In genomic region chr3:47405820-47406761, GRCh38 we compare ENCODE assay signal across 16 cellular contexts. TPM values are rescaled to one million over a fixed set of nuclear protein-coding genes. Genes with fewer than 3 reads are reported as not detected.
DNase-seq lines count a peak whose midpoint lies in the region; ATAC-seq, FAIRE-seq and TF ChIP-seq lines count a peak whose summit lies in the region.
"Had no signal": no experiment of that assay in that cellular context is flagged by ENCODE, and none has a peak within 500 bp of the region (broad histone marks: within the 10 kb centered on the region; RNA-seq: fewer than 3 reads in every experiment).

No MANE protein-coding gene starts in this region.

- no peaks in the 10 kb centered on the region for H3K27me3 ChIP-seq in IMR-90 (ENCODE audit: control insufficient read depth, insufficient read depth, low read length)
- no peaks in the 10 kb centered on the region for H3K27me3 ChIP-seq in H1 (replicated peaks in 1 of 4; ENCODE audit: control insufficient read depth in 3 of 4, extremely low read depth in 1 of 4, insufficient read depth in 3 of 4, low read length in 3 of 4)
- H3K27me3 ChIP-seq: ovary had no signal

- intact Hi-C loops in IMR-90 (cut with micrococcal nuclease) = no loop called here

- ATAC-seq in IMR-90 (ENCODE audit: low read depth) (no peak), GM18868 (IDR thresholded peaks at IDR 0.05; ENCODE audit: unreplicated experiment) (no peak)
- no peak for ATAC-seq in stimulated activated memory B cell treated with anti-CD40 and anti-IgM and Interleukin-4, amounts not matched to agents 10 μg/mL and 1 μg/mL and 100 μg/mL, for 72 hours

- no peaks in the 10 kb centered on the region for H3K9me3 ChIP-seq in IMR-90 (ENCODE audit: control insufficient read depth, insufficient read depth, low read length)
- no peaks in the 10 kb centered on the region for H3K9me3 ChIP-seq in H1 (ENCODE audit: insufficient read depth in 2 of 2, low read depth in 1 of 2, low read length in 1 of 2)
- H3K9me3 ChIP-seq: ovary had no signal

- H2AK5ac ChIP-seq in IMR-90 (ENCODE audit: low read depth, low read length) = no peak overlapping the region
- H2AK5ac ChIP-seq in H1 (ENCODE audit: low read depth, low read length) = no peak overlapping the region

- peaks cover 0 to 3% of the 10 kb centered on the region in 2 experiments; a peak in 1 of 4 replicates for H3K79me2 ChIP-seq in H1 (ENCODE audit: control insufficient read depth in 1 of 2, insufficient read depth in 2 of 2, low read length in 2 of 2)

- H2BK20ac ChIP-seq in IMR-90 (ENCODE audit: low read depth, low read length) = no peak overlapping the region
- H2BK20ac ChIP-seq in H1 (ENCODE audit: low read length) = no peak overlapping the region

- H3K9ac ChIP-seq in IMR-90 (ENCODE audit: low read depth, low read length) (no peak overlapping the region), H1 (replicated peaks in 1 of 4; ENCODE audit: extremely low read depth in 1 of 4, low read depth in 3 of 4, low read length in 3 of 4) (no peak overlapping the region)

- H3K4ac ChIP-seq in IMR-90 (ENCODE audit: low read depth, low read length) (no peak overlapping the region), H1 (replicated peaks; ENCODE audit: insufficient read length, low read depth, low read length) (peak overlapping the region; percentile 33)

- no peak overlapping the region for H2AFZ ChIP-seq in IMR-90 (replicated peaks; ENCODE audit: low read length, poor library complexity)
- H2AFZ ChIP-seq in H1 (ENCODE audit: low read length) = no peak overlapping the region
- H2AFZ ChIP-seq: GM23248 had no signal

- TF ChIP-seq CTCF in IMR-90 (conservative IDR thresholded peaks at IDR 0.05; ENCODE audit: low read depth, low read length) = no peak
- no peak for TF ChIP-seq CTCF in H1 (IDR thresholded peaks at IDR 0.05; ENCODE audit: control extremely low read depth in 1 of 3, insufficient read depth in 1 of 3, low read depth in 1 of 3, low read length in 3 of 3)

- H4K5ac ChIP-seq in IMR-90 (ENCODE audit: low read depth, low read length) (no peak overlapping the region), H1 (ENCODE audit: insufficient read length, low read depth, low read length) (no peak overlapping the region)

- H3K27ac ChIP-seq in IMR-90 (ENCODE audit: insufficient read depth, low read length) = no peak overlapping the region
- no peak overlapping the region for H3K27ac ChIP-seq in H1 (ENCODE audit: low read depth, low read length)

- peaks cover 21% of the 10 kb centered on the region for H3K9me1 ChIP-seq in IMR-90 (ENCODE audit: insufficient read depth, low read length)

- TF ChIP-seq RAD21 in IMR-90 (IDR thresholded peaks at IDR 0.05; ENCODE audit: low read length) (no peak), H1 (IDR thresholded peaks at IDR 0.05 in 1 of 2, conservative IDR thresholded peaks at IDR 0.05 in 1 of 2; ENCODE audit: low read depth in 2 of 2, low read length in 2 of 2) (no peak)

- peaks cover 7% of the 10 kb centered on the region for H3K4me1 Mint-ChIP-seq in stimulated activated memory B cell treated with anti-CD40 and anti-IgM and Interleukin-4, amounts not matched to agents 10 μg/mL and 1 μg/mL and 100 μg/mL, for 72 hours
- H3K4me1 Mint-ChIP-seq: activated naive CD4-positive, alpha-beta T cell treated with anti-CD3 and anti-CD28 coated beads, Interleukin-2, amount 50 U/mL, for 24 hours had no signal

- H3K9me3 Mint-ChIP-seq in stimulated activated memory B cell treated with anti-CD40 and anti-IgM and Interleukin-4, amounts not matched to agents 10 μg/mL and 1 μg/mL and 100 μg/mL, for 72 hours = no peaks in the 10 kb centered on the region
- H3K9me3 Mint-ChIP-seq: activated naive CD4-positive, alpha-beta T cell treated with anti-CD3 and anti-CD28 coated beads, Interleukin-2, amount 50 U/mL, for 24 hours had no signal

- 94% methylated on average over 8 of the region's 31 CpGs; no CpG with 5 or more reads in 1 of the 2 experiments for WGBS in IMR-90 (ENCODE audit: extremely low coverage in 2 of 2, insufficient read length in 1 of 2), 2 experiments
- WGBS in H1 (ENCODE audit: extremely low coverage in 1 of 2, insufficient coverage in 1 of 2, insufficient read length in 1 of 2, insufficient replicate concordance in 2 of 2, low coverage in 1 of 2, low lambda C conversion rate in 2 of 2, missing lambda C conversion rate in 1 of 2), 2 experiments = 94% methylated on average over 25 of the region's 31 CpGs; no CpG with 5 or more reads in 1 of the 2 experiments

- no peak for TF ChIP-seq EP300 in H1 (IDR thresholded peaks at IDR 0.05; ENCODE audit: borderline replicate concordance in 1 of 2, low read depth in 2 of 2, low read length in 2 of 2)

- H3K4me2 ChIP-seq in IMR-90 (ENCODE audit: low read depth, low read length) (no peak overlapping the region), H1 (ENCODE audit: insufficient read depth in 1 of 2, low read depth in 2 of 2, low read length in 2 of 2) (no peak overlapping the region)

- peaks cover 11% of the 10 kb centered on the region; the same call in 1 of the 2 replicates for H3K4me1 ChIP-seq in IMR-90 (ENCODE audit: control insufficient read depth, insufficient read depth, low read length)
- no peaks in the 10 kb centered on the region for H3K4me1 ChIP-seq in H1 (replicated peaks in 1 of 4; ENCODE audit: control insufficient read depth in 3 of 4, insufficient read depth in 4 of 4, low read length in 3 of 4)

- no peak overlapping the region for H3K14ac ChIP-seq in IMR-90 (replicated peaks; ENCODE audit: low read depth, low read length)
- no peak overlapping the region for H3K14ac ChIP-seq in H1 (ENCODE audit: insufficient read length)

- peaks cover 40% of the 10 kb centered on the region for H4K20me1 ChIP-seq in IMR-90 (ENCODE audit: insufficient read depth, low read length)
- H4K20me1 ChIP-seq in H1 (replicated peaks in 1 of 2; ENCODE audit: control insufficient read depth in 1 of 2, insufficient read depth in 2 of 2, low read length in 2 of 2) = peaks cover 6 to 21% of the 10 kb centered on the region in 2 experiments

- H3K56ac ChIP-seq in IMR-90 (ENCODE audit: extremely low read depth, insufficient read depth, low read length) = no peak overlapping the region
- H3K56ac ChIP-seq in H1 (replicated peaks; ENCODE audit: insufficient read length, low read depth, low read length) = no peak overlapping the region

- H3K27me3 Mint-ChIP-seq in stimulated activated memory B cell treated with anti-CD40 and anti-IgM and Interleukin-4, amounts not matched to agents 10 μg/mL and 1 μg/mL and 100 μg/mL, for 72 hours = no peaks in the 10 kb centered on the region
- H3K27me3 Mint-ChIP-seq: activated naive CD4-positive, alpha-beta T cell treated with anti-CD3 and anti-CD28 coated beads, Interleukin-2, amount 50 U/mL, for 24 hours had no signal

- dilution Hi-C loops in IMR-90 (cut with HindIII; ENCODE audit: low sequenced_read_pairs, unreplicated experiment) = no loop called here

- H3K4me3 ChIP-seq in IMR-90 (ENCODE audit: insufficient read depth, low read depth, low read length) (no peak overlapping the region), H1 (ENCODE audit: extremely low read depth in 1 of 4, insufficient read depth in 2 of 4, low read depth in 3 of 4, low read length in 4 of 4) (no peak overlapping the region)
- H3K4me3 ChIP-seq: GM23248, ovary had no signal

- H2BK15ac ChIP-seq in IMR-90 (ENCODE audit: low read depth, low read length) (no peak overlapping the region), H1 (ENCODE audit: low read length) (no peak overlapping the region)

- H3K4me3 Mint-ChIP-seq in stimulated activated memory B cell treated with anti-CD40 and anti-IgM and Interleukin-4, amounts not matched to agents 10 μg/mL and 1 μg/mL and 100 μg/mL, for 72 hours = no peak overlapping the region
- H3K4me3 Mint-ChIP-seq: activated naive CD4-positive, alpha-beta T cell treated with anti-CD3 and anti-CD28 coated beads, Interleukin-2, amount 50 U/mL, for 24 hours had no signal

- no peak overlapping the region for H2BK12ac ChIP-seq in H1 (ENCODE audit: low read depth, low read length)

- H2AK9ac ChIP-seq in IMR-90 (replicated peaks; ENCODE audit: low read depth, low read length, poor library complexity) = peak overlapping the region; percentile 39

- H3K18ac ChIP-seq in IMR-90 (ENCODE audit: low read depth, low read length) = no peak overlapping the region
- H3K18ac ChIP-seq in H1 (ENCODE audit: extremely low read depth, low read length) = no peak overlapping the region

- H3K36me3 Mint-ChIP-seq in stimulated activated memory B cell treated with anti-CD40 and anti-IgM and Interleukin-4, amounts not matched to agents 10 μg/mL and 1 μg/mL and 100 μg/mL, for 72 hours = peaks cover 49% of the 10 kb centered on the region
- H3K36me3 Mint-ChIP-seq: activated naive CD4-positive, alpha-beta T cell treated with anti-CD3 and anti-CD28 coated beads, Interleukin-2, amount 50 U/mL, for 24 hours had no signal

- peaks cover 43% of the 10 kb centered on the region; the same call in 1 of the 2 replicates for H3K36me3 ChIP-seq in IMR-90 (ENCODE audit: control insufficient read depth, insufficient read depth, low read length)
- peaks cover 0 to 25% (median 12%) of the 10 kb centered on the region in 4 experiments; a peak in 6 of 8 replicates for H3K36me3 ChIP-seq in H1 (ENCODE audit: control insufficient read depth in 2 of 4, insufficient read depth in 4 of 4, low read length in 3 of 4)
- H3K36me3 ChIP-seq: ovary had no signal

- no TSS peak for BruUV-seq in IMR-90 (replicated peaks; lab: Mats Ljungman, UMichigan)

- H2BK120ac ChIP-seq in IMR-90 (ENCODE audit: low read depth, low read length) (no peak overlapping the region), H1 (replicated peaks; ENCODE audit: low read depth, low read length) (no peak overlapping the region)

- H4K91ac ChIP-seq in IMR-90 (ENCODE audit: insufficient read depth, low read depth, low read length) (no peak overlapping the region), H1 (replicated peaks; ENCODE audit: insufficient read length, low read length) (no peak overlapping the region)

- POLR2A ChIA-PET in IMR-90 (lab: Charles Lee; ENCODE audit: unreplicated experiment) = no interaction called here
- POLR2A ChIA-PET in H1 (lab: Charles Lee; ENCODE audit: partially characterized antibody) = interaction anchor here (1.0 kb wide), 1 partner anchor 12 kb away, joined by 3 read pairs; no protein-coding TSS in a partner anchor

- no peak overlapping the region for H4K8ac ChIP-seq in IMR-90 (ENCODE audit: low read depth in 2 of 2, low read length in 2 of 2)
- no peak overlapping the region; the same call in 1 of the 2 replicates for H4K8ac ChIP-seq in H1 (ENCODE audit: extremely low read depth, insufficient read depth, low read length)

- no peak overlapping the region for H2BK5ac ChIP-seq in IMR-90 (ENCODE audit: low read depth, low read length, poor library complexity, severe bottlenecking)
- H2BK5ac ChIP-seq in H1 (ENCODE audit: low read depth, low read length) = no peak overlapping the region; the same call in 1 of the 2 replicates

- TF ChIP-seq POLR2A in IMR-90 (IDR thresholded peaks at IDR 0.05; ENCODE audit: low read depth, low read length) (no peak), H1 (IDR thresholded peaks at IDR 0.05; ENCODE audit: control extremely low read depth in 1 of 2, low read depth in 2 of 2, low read length in 2 of 2) (no peak)

- peak overlapping the region; percentile 36 for H3K27ac Mint-ChIP-seq in stimulated activated memory B cell treated with anti-CD40 and anti-IgM and Interleukin-4, amounts not matched to agents 10 μg/mL and 1 μg/mL and 100 μg/mL, for 72 hours
- H3K27ac Mint-ChIP-seq: activated naive CD4-positive, alpha-beta T cell treated with anti-CD3 and anti-CD28 coated beads, Interleukin-2, amount 50 U/mL, for 24 hours had no signal

- H3K79me1 ChIP-seq in IMR-90 (ENCODE audit: low read depth in 1 of 2, low read length in 2 of 2) (peaks cover 19 to 38% of the 10 kb centered on the region in 2 experiments), H1 (ENCODE audit: low read depth, low read length) (0 out of 2 replicates have a peak, but pooled peaks cover 2% of the 10 kb centered on the region)

- CTCF ChIA-PET in IMR-90 (lab: Yijun Ruan, JAX) = no interaction called here
- CTCF ChIA-PET in H1 (lab: Charles Lee; ENCODE audit: partially characterized antibody) = interaction anchor here (0.6 to 6.5 kb wide), 8 partner anchors 10 to 199 kb away, joined by 3 to 55 read pairs (median 6); no protein-coding TSS in a partner anchor

- no peaks in the 10 kb centered on the region for H3K23me2 ChIP-seq in H1 (ENCODE audit: low read depth, low read length)

- in situ Hi-C loops in IMR-90 (cut with MboI; ENCODE audit: low sequenced_read_pairs) = no loop called here

- DNase-seq in CMK (ENCODE audit: low read depth) (peak; percentile 60), IMR-90 (no peak), H1 (ENCODE audit: low read depth in 1 of 2, low spot score in 2 of 2) (no peak), GDM1 (lab: John Stamatoyannopoulos, UW) (no peak), H4 (ENCODE audit: low spot score) (no peak)
- DNase-seq in stimulated activated CD4-positive, alpha-beta T cell treated with anti-CD3 and anti-CD28 coated beads, Interleukin-2, amount 100 ng/mL, for 48 hours = no peak
- DNase-seq: NCI-H1694 treated with DMSO at 0.1 percent for 48 hours, NCI-H774, SHP77 treated with DMSO at 0.1 percent for 48 hours had no signal

- FAIRE-seq in H1 (lab: Jason Lieb, UNC) = no peak
- FAIRE-seq: colon, TTC549 had no signal

- H3K23ac ChIP-seq in IMR-90 (ENCODE audit: low read depth, low read length) (no peak overlapping the region), H1 (ENCODE audit: insufficient read length) (no peak overlapping the region)

RNA-seq across cellular contexts. Expression of gene PTPN23, which starts 25.3 kb away (rescaled TPM):
- total RNA-seq in IMR-90 (2012; rRNA removed) = 4.4 and 4.5 TPM in 2 replicates
- polyA plus RNA-seq in IMR-90 (2012; rRNA removed) (13.9 and 15.1 TPM in 2 replicates), H1 (2011; rRNA removed) (2.9 and 5.5 TPM in 2 replicates)
- 7.3 and 8.9 TPM in 2 replicates for polyA plus RNA-seq in IMR-90 (2012; cell fraction: cytosol; rRNA removed)
- polyA plus RNA-seq in IMR-90 (2012; cell fraction: nucleus; rRNA removed; ENCODE audit: low replicate concordance) = 33.7 and 64.5 TPM in 2 replicates
- total RNA-seq in H1 (2021; fragmentation: NEBNext Ultra II Directional; extraction: Animal tissue kit (Norgen Biotek cat#: 25700)) = 44.1 and 46.7 TPM in 2 replicates
- polyA plus RNA-seq in H1 (2011; cell fraction: cytosol; rRNA removed) = 2.5 TPM
- 23.5 TPM for polyA plus RNA-seq in H1 (2011; cell fraction: nucleus; rRNA removed)
- 27.9 to 39.5 TPM (median 35.9 TPM) in 4 replicates for polyA plus RNA-seq in H1 (2012, experiment 1 of 2)
- polyA plus RNA-seq in H1 (2012, experiment 2 of 2) = 29.6 TPM
- 27.1 TPM for polyA plus RNA-seq in H1 (2013, experiment 1 of 2)
- 29.4 TPM for polyA plus RNA-seq in H1 (2013, experiment 2 of 2)
- polyA minus RNA-seq in H1 (2011; rRNA and poly(A)+ RNA removed) = 12.3 and 13.7 TPM in 2 replicates
- polyA minus RNA-seq in H1 (2011; cell fraction: cytosol; rRNA and poly(A)+ RNA removed) = 13.4 TPM
- 23.1 TPM for polyA minus RNA-seq in H1 (2011; cell fraction: nucleus; rRNA and poly(A)+ RNA removed)
- 3.8 and 6.9 TPM in 2 replicates for total RNA-seq in H4 (2014; rRNA removed; shearing (Covaris generic))
